ENCODE assay signal across 16 cellular contexts in genomic region chr16:28165549-28166046, GRCh38. TPM values are rescaled to one million over a fixed set of nuclear protein-coding genes. Genes with fewer than 3 reads are reported as not detected.
A peak's percentile ranks its signal among the peaks of the same experiment; 100 is the strongest.
DNase-seq lines count a peak whose midpoint lies in the region; TF ChIP-seq lines count a peak whose summit lies in the region.
"Had no signal": no experiment of that assay in that cellular context is flagged by ENCODE, and none has a peak within 500 bp of the region (broad histone marks: within the 10 kb centered on the region; RNA-seq: fewer than 3 reads in every experiment).

No MANE protein-coding gene starts in this region.

- no peaks in the 10 kb centered on the region for H3K9me3 Mint-ChIP-seq in T-helper 2 cell treated with Interferon-gamma antibody and Interleukin-4, amounts not matched to agents 5 μg/mL and 100 μg/mL, for 36 hours
- no peaks in the 10 kb centered on the region for H3K9me3 Mint-ChIP-seq in activated naive CD8-positive, alpha-beta T cell treated with anti-CD3 and anti-CD28 coated beads for 36 hours
- H3K9me3 Mint-ChIP-seq: neural crest cell had no signal

- no peak for DNase-seq in T-helper 2 cell treated with Interferon-gamma antibody and Interleukin-4, amounts not matched to agents 5 μg/mL and 100 μg/mL, for 36 hours (ENCODE audit: low spot score)
- DNase-seq in T-helper 2 cell (no peak), MV-4-11 (lab: John Stamatoyannopoulos, UW) (peak; percentile 72), nucleus accumbens (lab: John Stamatoyannopoulos, UW) (no peak), NCI-H1092 (lab: John Stamatoyannopoulos, UW) (no peak), AG20443 (ENCODE audit: low spot score) (no peak)
- no peak for DNase-seq in activated naive CD8-positive, alpha-beta T cell treated with anti-CD3 and anti-CD28 coated beads for 36 hours
- DNase-seq: activated T-cell treated with anti-CD3 and anti-CD28 coated beads for 4 hours; NCI-H2227 treated with DMSO at 0.1 percent for 48 hours; NK-92 treated with Interleukin-12 subunit alpha and Interleukin-12 subunit beta, amount 100 ng/mL, for 24 hours; sigmoid colon; SK-N-SH; stimulated activated CD4-positive, alpha-beta T cell treated with anti-CD3 and anti-CD28 coated beads, Interleukin-4, amount 100 ng/mL, for 24 hours had no signal

- H3K36me3 ChIP-seq in neutrophil: peaks cover 90% of the 10 kb centered on the region

- no peak overlapping the region for H3K4me3 Mint-ChIP-seq in T-helper 2 cell treated with Interferon-gamma antibody and Interleukin-4, amounts not matched to agents 5 μg/mL and 100 μg/mL, for 36 hours
- H3K4me3 Mint-ChIP-seq in activated naive CD8-positive, alpha-beta T cell treated with anti-CD3 and anti-CD28 coated beads for 36 hours: no peak overlapping the region
- H3K4me3 Mint-ChIP-seq: neural crest cell had no signal

- H3K27ac Mint-ChIP-seq in T-helper 2 cell treated with Interferon-gamma antibody and Interleukin-4, amounts not matched to agents 5 μg/mL and 100 μg/mL, for 36 hours: peak overlapping the region; percentile 63
- H3K27ac Mint-ChIP-seq in activated naive CD8-positive, alpha-beta T cell treated with anti-CD3 and anti-CD28 coated beads for 36 hours: peak overlapping the region; percentile 86

- peaks cover 77 to 90% of the 10 kb centered on the region in 2 experiments for H3K4me1 ChIP-seq in neutrophil (ENCODE audit: control insufficient read depth in 1 of 2, insufficient read depth in 1 of 2, low read depth in 1 of 2, low read length in 1 of 2)

- peaks cover 73% of the 10 kb centered on the region for H3K36me3 Mint-ChIP-seq in T-helper 2 cell treated with Interferon-gamma antibody and Interleukin-4, amounts not matched to agents 5 μg/mL and 100 μg/mL, for 36 hours (ENCODE audit: low read depth)
- H3K36me3 Mint-ChIP-seq in activated naive CD8-positive, alpha-beta T cell treated with anti-CD3 and anti-CD28 coated beads for 36 hours: peaks cover 66% of the 10 kb centered on the region

- no peaks in the 10 kb centered on the region for H3K9me3 ChIP-seq in neutrophil
- H3K9me3 ChIP-seq: sigmoid colon, SK-N-SH had no signal

- peak overlapping the region; percentile 30 to 47 for H3K4me3 ChIP-seq in neutrophil (ENCODE audit: low read depth in 1 of 2, low read length in 1 of 2)
- H3K4me3 ChIP-seq: sigmoid colon had no signal

- peak overlapping the region; percentile 100 for H3K27ac ChIP-seq in neutrophil
- H3K27ac ChIP-seq: sigmoid colon, VCaP had no signal

- no peaks in the 10 kb centered on the region for H3K27me3 ChIP-seq in neutrophil
- H3K27me3 ChIP-seq: sigmoid colon had no signal

- H3K27me3 Mint-ChIP-seq in T-helper 2 cell treated with Interferon-gamma antibody and Interleukin-4, amounts not matched to agents 5 μg/mL and 100 μg/mL, for 36 hours (ENCODE audit: low read depth): no peaks in the 10 kb centered on the region
- no peaks in the 10 kb centered on the region for H3K27me3 Mint-ChIP-seq in activated naive CD8-positive, alpha-beta T cell treated with anti-CD3 and anti-CD28 coated beads for 36 hours

- TF ChIP-seq CTCF in neutrophil (IDR thresholded peaks at IDR 0.05): peak; percentile 33

- H3K4me1 Mint-ChIP-seq in T-helper 2 cell treated with Interferon-gamma antibody and Interleukin-4, amounts not matched to agents 5 μg/mL and 100 μg/mL, for 36 hours (ENCODE audit: low read depth): peaks cover 70% of the 10 kb centered on the region
- H3K4me1 Mint-ChIP-seq in activated naive CD8-positive, alpha-beta T cell treated with anti-CD3 and anti-CD28 coated beads for 36 hours: peaks cover 84% of the 10 kb centered on the region
- H3K4me1 Mint-ChIP-seq: neural crest cell had no signal

RNA-seq across cellular contexts. Expression of gene XPO6, which starts 46.2 kb away (rescaled TPM):
- total RNA-seq in activated naive CD8-positive, alpha-beta T cell treated with anti-CD3 and anti-CD28 coated beads for 36 hours: 100 to 1,000 TPM; 234 to 241 TPM
